8 cellular contexts compared by ENCODE assay signal in the genomic region with DNA sequence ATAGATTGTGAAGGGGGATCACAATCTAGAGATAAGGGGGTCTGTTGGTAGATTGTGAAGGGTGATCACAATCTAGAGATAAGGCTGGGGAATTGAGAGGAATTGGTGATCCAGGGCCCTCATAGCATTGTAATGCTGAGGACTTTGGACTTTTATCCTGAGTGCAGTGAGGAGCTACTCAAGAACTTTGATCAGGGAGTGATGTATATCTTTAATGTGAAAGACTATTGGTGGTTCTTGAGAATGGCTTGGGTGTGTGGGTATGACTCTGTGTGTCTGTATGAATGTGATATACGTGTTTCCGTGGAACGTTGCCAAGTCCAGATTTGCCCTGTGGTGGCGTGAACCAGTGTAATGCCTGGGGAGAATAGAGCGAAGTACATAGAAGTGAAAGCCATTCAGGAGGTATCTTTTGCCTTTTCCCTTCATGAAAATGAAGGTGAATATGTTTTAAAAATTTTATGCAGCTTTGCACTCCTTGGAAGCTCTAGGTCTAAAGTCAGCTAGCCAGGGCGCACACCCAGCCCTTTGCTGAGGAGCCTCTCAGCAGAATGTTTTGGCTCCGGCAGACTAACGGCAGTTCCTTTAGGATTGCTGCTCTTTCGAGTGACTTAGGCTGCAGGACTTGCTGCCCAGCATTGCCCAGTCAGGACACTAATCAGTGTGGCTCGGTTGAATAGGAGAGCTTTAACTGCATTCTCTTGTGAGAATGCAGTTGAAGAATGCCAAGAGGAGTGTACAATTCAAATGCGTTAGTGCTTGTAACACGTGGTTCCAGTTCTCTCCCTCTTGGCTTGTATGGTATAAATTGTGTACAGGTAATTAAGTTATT. TPM values are rescaled to one million over a fixed set of nuclear protein-coding genes. Genes with fewer than 3 reads are reported as not detected.
A peak's percentile ranks its signal among the peaks of the same experiment; 100 is the strongest.
DNase-seq lines count a peak whose midpoint lies in the region; ATAC-seq and TF ChIP-seq lines count a peak whose summit lies in the region.

No MANE protein-coding gene starts in this region.

- H3K27me3 ChIP-seq in A673 (replicated peaks; ENCODE audit: insufficient read depth, low read depth, low read length, poor library complexity): no peaks in the 10 kb centered on the region
- H3K27me3 ChIP-seq in Loucy (ENCODE audit: insufficient read depth, low read length, poor library complexity, severe bottlenecking): no peaks in the 10 kb centered on the region

- intact Hi-C loops in A673 (cut with micrococcal nuclease; ENCODE audit: unreplicated experiment): no loop called here

- DNase-seq in A673 (ENCODE audit: low spot score) (peak; percentile 29), chondrocyte (ENCODE audit: low spot score) (no peak), GM20000 (ENCODE audit: low spot score) (no peak), ecto neural progenitor cell (ENCODE audit: low spot score) (no peak)
- DNase-seq in stimulated activated naive B cell treated with anti-CD40 and anti-IgM and Interleukin-4, amounts not matched to agents 10 μg/mL and 1 μg/mL and 100 μg/mL, for 72 hours: no peak

- peaks cover 86% of the 10 kb centered on the region for H3K79me2 ChIP-seq in Loucy (ENCODE audit: insufficient read depth, low read length)

- H3K4me3 Mint-ChIP-seq in chondrocyte (ENCODE audit: unreplicated experiment) (peak overlapping the region; percentile 39), nephron (peak overlapping the region; percentile 31 to 97 (median 49))
- no peak overlapping the region for H3K4me3 Mint-ChIP-seq in stimulated activated naive B cell treated with anti-CD40 and anti-IgM and Interleukin-4, amounts not matched to agents 10 μg/mL and 1 μg/mL and 100 μg/mL, for 72 hours

- H3K9ac ChIP-seq in Loucy (ENCODE audit: low read depth, low read length, poor library complexity, severe bottlenecking): peak overlapping the region; percentile 87

- no TSS peak for BruUV-seq in A673 (replicated peaks; lab: Mats Ljungman, UMichigan)

- no peak overlapping the region for H2AFZ ChIP-seq in Loucy (ENCODE audit: low read length)

- H3K27ac ChIP-seq in A673 (ENCODE audit: low read depth, low read length, poor library complexity, severe bottlenecking): no peak overlapping the region

- no peaks in the 10 kb centered on the region for H3K36me3 Mint-ChIP-seq in chondrocyte (ENCODE audit: low read depth)
- no peaks in the 10 kb centered on the region for H3K36me3 Mint-ChIP-seq in nephron (ENCODE audit: low read depth)
- peaks cover 5 to 16% of the 10 kb centered on the region in 2 donors for H3K36me3 Mint-ChIP-seq in stimulated activated naive B cell treated with anti-CD40 and anti-IgM and Interleukin-4, amounts not matched to agents 10 μg/mL and 1 μg/mL and 100 μg/mL, for 72 hours

- H3K4me1 Mint-ChIP-seq in chondrocyte (ENCODE audit: low read depth) (peaks cover 74% of the 10 kb centered on the region), nephron (peaks cover 72% of the 10 kb centered on the region)
- peaks cover 41 to 63% of the 10 kb centered on the region in 2 donors for H3K4me1 Mint-ChIP-seq in stimulated activated naive B cell treated with anti-CD40 and anti-IgM and Interleukin-4, amounts not matched to agents 10 μg/mL and 1 μg/mL and 100 μg/mL, for 72 hours

- H4K20me1 ChIP-seq in Loucy (ENCODE audit: insufficient read depth, low read length, poor library complexity, severe bottlenecking): peaks cover 75% of the 10 kb centered on the region

- H3K9me2 ChIP-seq in Loucy (replicated peaks; ENCODE audit: low read depth, low read length): no peaks in the 10 kb centered on the region

- CTCF ChIA-PET in A673 (lab: Charles Lee): no interaction called here

- H3K4me1 ChIP-seq in A673 (ENCODE audit: insufficient read depth, low read length, poor library complexity, severe bottlenecking): peaks cover 64% of the 10 kb centered on the region
- peaks cover 72% of the 10 kb centered on the region for H3K4me1 ChIP-seq in Loucy (ENCODE audit: insufficient read depth, low read length, poor library complexity, severe bottlenecking)

- no peak for TF ChIP-seq CTCF in A673 (conservative IDR thresholded peaks at IDR 0.05; ENCODE audit: low read depth, low read length)
- TF ChIP-seq CTCF in Loucy (conservative IDR thresholded peaks at IDR 0.05; ENCODE audit: low read length): no peak
- no peak for TF ChIP-seq CTCF in chondrocyte (IDR thresholded peaks at IDR 0.05)
- no peak for TF ChIP-seq CTCF in nephron (IDR thresholded peaks at IDR 0.05; ENCODE audit: unreplicated experiment in 3 of 3)
- no peak for TF ChIP-seq CTCF in GM20000 (IDR thresholded peaks at IDR 0.05; ENCODE audit: extremely low read depth, missing control alignments)

- POLR2A ChIA-PET in A673 (lab: Charles Lee; ENCODE audit: low non-redundant PET): interaction anchor here (0.5 to 0.6 kb wide), 2 partner anchors 17 to 305 kb away, joined by 3 read pairs; no protein-coding TSS in a partner anchor

- H3F3A ChIP-seq in Loucy (ENCODE audit: low read depth): peaks cover 10% of the 10 kb centered on the region; the same call in 1 of the 2 replicates

- H3K9me3 ChIP-seq in A673 (ENCODE audit: low read depth, low read length, poor library complexity, severe bottlenecking) (no peaks in the 10 kb centered on the region), Loucy (ENCODE audit: insufficient read depth, low read depth, low read length) (no peaks in the 10 kb centered on the region)

- ATAC-seq in stimulated activated naive B cell treated with anti-CD40 and anti-IgM and Interleukin-4, amounts not matched to agents 10 μg/mL and 1 μg/mL and 100 μg/mL, for 72 hours (replicated peaks): no peak
- no peak for ATAC-seq in GM21360 (IDR thresholded peaks at IDR 0.05; ENCODE audit: unreplicated experiment)

- H3K27ac Mint-ChIP-seq in chondrocyte (ENCODE audit: unreplicated experiment) (peak overlapping the region; percentile 66), nephron (peak overlapping the region; percentile 6 to 55 (median 48))
- H3K27ac Mint-ChIP-seq in stimulated activated naive B cell treated with anti-CD40 and anti-IgM and Interleukin-4, amounts not matched to agents 10 μg/mL and 1 μg/mL and 100 μg/mL, for 72 hours: no peak overlapping the region

- H3K27me3 Mint-ChIP-seq in chondrocyte (ENCODE audit: low read depth) (no peaks in the 10 kb centered on the region), nephron (ENCODE audit: low read depth) (no peaks in the 10 kb centered on the region)
- no peaks in the 10 kb centered on the region for H3K27me3 Mint-ChIP-seq in stimulated activated naive B cell treated with anti-CD40 and anti-IgM and Interleukin-4, amounts not matched to agents 10 μg/mL and 1 μg/mL and 100 μg/mL, for 72 hours

- H3K36me3 ChIP-seq in A673 (ENCODE audit: insufficient read depth, low read length, poor library complexity, severe bottlenecking) (no peaks in the 10 kb centered on the region), Loucy (ENCODE audit: insufficient read depth, low read length) (no peaks in the 10 kb centered on the region)

- no peaks in the 10 kb centered on the region for H3K9me3 Mint-ChIP-seq in chondrocyte (ENCODE audit: low read depth)
- H3K9me3 Mint-ChIP-seq in nephron: no peaks in the 10 kb centered on the region
- H3K9me3 Mint-ChIP-seq in stimulated activated naive B cell treated with anti-CD40 and anti-IgM and Interleukin-4, amounts not matched to agents 10 μg/mL and 1 μg/mL and 100 μg/mL, for 72 hours: no peaks in the 10 kb centered on the region

- H3K4me3 ChIP-seq in A673 (ENCODE audit: low read depth, low read length, poor library complexity, severe bottlenecking) (no peak overlapping the region), Loucy (ENCODE audit: low read length, poor library complexity, severe bottlenecking) (peak overlapping the region; percentile 80)

- H3K4me2 ChIP-seq in Loucy (ENCODE audit: low read depth, low read length, poor library complexity, severe bottlenecking): peak overlapping the region; percentile 100

RNA-seq across cellular contexts. Expression of a gene that starts 3.5 kb away (rescaled TPM):
- total RNA-seq in A673 (2021) (64.0 and 67.4 TPM in 2 replicates), chondrocyte (62.8 to 99.6 TPM (median 98.5 TPM) in 3 replicates)

Comparison
In these comparisons a context has a peak if more than half of its experiments do, and no peak if none do; other contexts are left out.
1. H3K4me3 Mint-ChIP-seq: peak in chondrocyte (single experiment) and nephron (3 of 3); none in stimulated activated naive B cell treated with anti-CD40 and anti-IgM and Interleukin-4, amounts not matched to agents 10 μg/mL and 1 μg/mL and 100 μg/mL, for 72 hours (0 of 2).